7 cellular contexts compared by ENCODE assay signal in the genomic region with DNA sequence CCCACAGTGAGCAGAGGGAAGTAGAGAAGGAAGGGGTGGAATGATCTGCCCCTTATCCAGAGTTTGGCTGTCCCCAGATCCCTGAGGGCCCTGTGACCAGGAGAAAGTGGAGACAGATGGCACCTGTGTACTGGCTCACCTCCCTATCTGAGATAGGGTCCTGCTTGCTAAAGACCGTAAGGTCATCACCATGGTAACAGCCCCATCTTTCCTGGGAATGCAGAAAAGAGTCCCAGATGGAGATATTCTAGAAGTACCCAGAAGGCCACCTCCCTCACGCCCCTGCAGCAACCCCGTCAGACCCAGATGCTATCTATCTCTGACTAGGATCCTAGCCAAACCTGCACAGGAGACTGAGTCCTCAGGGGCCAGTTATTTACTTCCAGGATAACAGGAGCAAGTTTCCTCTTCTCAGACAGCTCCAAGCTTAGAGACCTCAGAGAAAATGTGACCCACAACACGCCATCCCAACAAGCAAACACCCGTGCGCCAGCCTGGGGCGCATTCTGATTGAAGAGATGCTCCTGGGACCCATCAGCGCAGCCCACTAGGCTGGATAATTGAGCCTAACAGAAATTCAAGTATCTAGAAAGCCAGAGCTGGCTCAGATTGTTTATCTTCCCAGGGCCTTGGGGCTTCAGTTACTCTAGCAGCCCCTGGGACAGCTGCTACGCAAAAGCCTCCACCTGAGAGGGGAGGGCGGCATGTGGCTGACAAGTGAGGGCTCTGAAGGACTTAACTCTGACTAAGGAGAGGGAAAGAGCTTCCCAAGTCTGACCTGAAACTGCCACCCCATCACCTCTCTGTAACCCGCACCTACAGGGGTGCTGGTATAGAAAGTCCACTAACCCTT. TPM values are rescaled to one million over a fixed set of nuclear protein-coding genes. Genes with fewer than 3 reads are reported as not detected.
DNase-seq lines count a peak whose midpoint lies in the region; ATAC-seq and TF ChIP-seq lines count a peak whose summit lies in the region.
"Had no signal": no experiment of that assay in that cellular context is flagged by ENCODE, and none has a peak within 500 bp of the region (broad histone marks: within the 10 kb centered on the region; RNA-seq: fewer than 3 reads in every experiment).

No MANE protein-coding gene starts in this region.

- TF ChIP-seq CTCF in AG09309 (IDR thresholded peaks at IDR 0.05; ENCODE audit: control insufficient read depth, insufficient read depth, low read depth, low read length, missing control alignments) (no peak), fibroblast of the aortic adventitia (IDR thresholded peaks at IDR 0.05; ENCODE audit: insufficient read depth, low read length) (no peak), GM20000 (IDR thresholded peaks at IDR 0.05; ENCODE audit: extremely low read depth, missing control alignments) (no peak)

- no peak for ATAC-seq in GM18909 (IDR thresholded peaks at IDR 0.05; ENCODE audit: poor library complexity, unreplicated experiment)

- peak overlapping the region; percentile 86; the same call in 1 of the 2 replicates for H3K4me3 ChIP-seq in AG09309 (ENCODE audit: control insufficient read depth, low read depth, low read length)
- peak overlapping the region; percentile 81 for H3K4me3 ChIP-seq in fibroblast of the aortic adventitia (ENCODE audit: low read depth, low read length)

- DNase-seq in AG09309 (ENCODE audit: low read depth) (no peak), NCI-H2171 (lab: John Stamatoyannopoulos, UW) (peak; percentile 78), fibroblast of the aortic adventitia (ENCODE audit: low read depth) (peak; percentile 7), hepatic stellate cell (ENCODE audit: low spot score) (no peak), GM20000 (ENCODE audit: low spot score) (no peak)

RNA-seq across cellular contexts. Expression of gene ORMDL3, which starts 1.9 kb away (rescaled TPM):
- total RNA-seq in fibroblast of the aortic adventitia (ENCODE audit: low replicate concordance): 46.9 and 71.7 TPM in 2 replicates

RNA-seq across cellular contexts. Expression of gene LRRC3C, which starts 2.0 kb away (rescaled TPM):
- total RNA-seq in fibroblast of the aortic adventitia (ENCODE audit: low replicate concordance): not detected in 2 replicates
- total RNA-seq: G401 had no signal

RNA-seq across cellular contexts. Expression of gene GSDMB, which starts 7.1 kb away (rescaled TPM):
- total RNA-seq in fibroblast of the aortic adventitia (ENCODE audit: low replicate concordance): 3.5 and 39.4 TPM in 2 replicates

RNA-seq across cellular contexts. Expression of gene GSDMA, which starts 37.3 kb away (rescaled TPM):
- total RNA-seq in fibroblast of the aortic adventitia (ENCODE audit: low replicate concordance): not detected in 2 replicates
- total RNA-seq: G401 had no signal

RNA-seq across cellular contexts. Expression of gene PSMD3, which starts 55.1 kb away (rescaled TPM):
- 41.9 and 73.5 TPM in 2 replicates for total RNA-seq in fibroblast of the aortic adventitia (ENCODE audit: low replicate concordance)

Comparison
In these comparisons a context has a peak if more than half of its experiments do, and no peak if none do; other contexts are left out.
1. DNase-seq: peak in NCI-H2171 (single experiment) and fibroblast of the aortic adventitia (single experiment); none in AG09309 (single experiment), hepatic stellate cell (single experiment) and GM20000 (single experiment).